22 cellular contexts compared by ENCODE assay signal in the genomic region with DNA sequence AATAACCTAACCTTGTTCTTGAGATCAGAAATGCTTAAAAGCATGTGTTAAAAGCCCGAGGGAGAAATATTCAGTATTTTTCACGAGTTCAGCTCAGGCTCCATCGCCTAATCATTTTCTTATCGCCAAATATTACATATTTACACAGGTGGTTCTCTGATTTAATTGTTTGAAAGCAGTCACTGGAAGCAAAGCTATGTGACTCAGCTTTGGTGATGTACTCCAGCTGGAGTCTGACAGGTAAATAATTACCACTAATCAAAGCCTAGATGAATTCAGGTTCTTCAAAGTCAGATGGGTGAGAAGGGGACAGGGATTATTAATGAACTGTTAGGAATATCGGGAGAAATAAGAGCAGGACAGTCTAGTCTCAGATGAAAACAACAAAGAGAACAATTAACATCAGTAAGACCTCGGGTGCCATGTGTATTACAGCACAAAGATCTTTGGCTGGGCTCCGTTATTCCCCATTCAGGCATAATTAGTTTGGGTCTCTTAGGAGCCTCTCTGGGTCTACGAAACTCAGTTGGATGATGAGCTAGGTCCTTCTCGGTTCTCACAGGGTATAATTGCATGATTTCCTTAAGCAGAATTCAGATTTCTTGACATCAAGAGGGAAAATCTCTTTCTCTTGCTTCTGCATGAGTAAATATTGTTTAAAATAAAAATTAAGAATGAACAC.
DNase-seq lines count a peak whose midpoint lies in the region; ATAC-seq, FAIRE-seq and TF ChIP-seq lines count a peak whose summit lies in the region.
"Had no signal": no experiment of that assay in that cellular context is flagged by ENCODE, and none has a peak within 500 bp of the region (broad histone marks: within the 10 kb centered on the region; RNA-seq: fewer than 3 reads in every experiment).

No MANE protein-coding gene starts in this region.

- DNase-seq in DMS79 treated with DMSO at 0.1 percent for 48 hours (lab: John Stamatoyannopoulos, UW) (peak; percentile 53), NCI-H146 (lab: John Stamatoyannopoulos, UW) (peak; percentile 53), pancreas (peak in 2 of 6 donors; percentile 19 to 20), EL (no peak), cerebellum (ENCODE audit: low spot score) (no peak)
- DNase-seq in stimulated activated naive CD8-positive, alpha-beta T cell treated with anti-CD3 and anti-CD28 coated beads, Interleukin-15, amount 100 ng/mL, for 72 hours, result no peak
- DNase-seq: activated T-cell treated with anti-CD3 and anti-CD28 coated beads, Interleukin-2, amount 50 U/mL, for 48 hours; GM23248; NCI-H1092 treated with DMSO at 0.1 percent for 48 hours; NCI-H446 treated with DMSO at 0.1 percent for 48 hours; nephron progenitor cell; PC-3; sigmoid colon; stimulated activated CD4-positive, alpha-beta T cell treated with anti-CD3 and anti-CD28 coated beads, Interleukin-4, amount 100 ng/mL, for 1 hour had no signal

- no peak for TF ChIP-seq CTCF in pancreas (IDR thresholded peaks at IDR 0.05)

- ATAC-seq in pancreas (peak; percentile 90 to 93 (median 91)), HG03469 (IDR thresholded peaks at IDR 0.05; ENCODE audit: unreplicated experiment) (no peak)
- no peak for ATAC-seq in stimulated activated naive CD8-positive, alpha-beta T cell treated with anti-CD3 and anti-CD28 coated beads, Interleukin-15, amount 100 ng/mL, for 72 hours
- ATAC-seq: PC-3 had no signal

- no peak overlapping the region for H3K4me3 Mint-ChIP-seq in stimulated activated naive CD8-positive, alpha-beta T cell treated with anti-CD3 and anti-CD28 coated beads, Interleukin-15, amount 100 ng/mL, for 72 hours
- H3K4me3 Mint-ChIP-seq: activated naive CD8-positive, alpha-beta T cell; nephron progenitor cell had no signal

- H3K9me3 ChIP-seq in endocrine pancreas (ENCODE audit: control insufficient read depth, low read length), result no peaks in the 10 kb centered on the region
- H3K9me3 ChIP-seq in pancreas, result no peaks in the 10 kb centered on the region
- H3K9me3 ChIP-seq: breast epithelium, sigmoid colon, suprapubic skin had no signal

- H3K9me3 Mint-ChIP-seq in stimulated activated naive CD8-positive, alpha-beta T cell treated with anti-CD3 and anti-CD28 coated beads, Interleukin-15, amount 100 ng/mL, for 72 hours, result peaks cover 11 to 14% of the 10 kb centered on the region in 2 donors
- H3K9me3 Mint-ChIP-seq: nephron progenitor cell had no signal

- no peaks in the 10 kb centered on the region for H3K27me3 ChIP-seq in endocrine pancreas (ENCODE audit: control insufficient read depth, insufficient read depth, low read length)
- H3K27me3 ChIP-seq in pancreas, result no peaks in the 10 kb centered on the region
- H3K27me3 ChIP-seq: breast epithelium, sigmoid colon, suprapubic skin had no signal

- H3K27ac ChIP-seq in pancreas, result no peak overlapping the region
- H3K27ac ChIP-seq: breast epithelium, GM23248, KMS-11, suprapubic skin had no signal

- FAIRE-seq in pancreas (lab: Jason Lieb, UNC), result no peak
- FAIRE-seq: TTC549 had no signal

- no peak overlapping the region for H3K27ac Mint-ChIP-seq in stimulated activated naive CD8-positive, alpha-beta T cell treated with anti-CD3 and anti-CD28 coated beads, Interleukin-15, amount 100 ng/mL, for 72 hours
- H3K27ac Mint-ChIP-seq: activated naive CD8-positive, alpha-beta T cell; nephron progenitor cell had no signal

- H3K4me3 ChIP-seq in endocrine pancreas (ENCODE audit: control insufficient read depth, insufficient read depth, low read length) (peak overlapping the region; percentile 31), pancreas (no peak overlapping the region)
- H3K4me3 ChIP-seq: breast epithelium, GM23248, lung, sigmoid colon, suprapubic skin had no signal

- H3K27me3 Mint-ChIP-seq in stimulated activated naive CD8-positive, alpha-beta T cell treated with anti-CD3 and anti-CD28 coated beads, Interleukin-15, amount 100 ng/mL, for 72 hours, result no peaks in the 10 kb centered on the region
- H3K27me3 Mint-ChIP-seq: activated naive CD8-positive, alpha-beta T cell had no signal

- H3K4me1 Mint-ChIP-seq in stimulated activated naive CD8-positive, alpha-beta T cell treated with anti-CD3 and anti-CD28 coated beads, Interleukin-15, amount 100 ng/mL, for 72 hours, result no peaks in the 10 kb centered on the region

- H3K36me3 ChIP-seq in endocrine pancreas (ENCODE audit: control insufficient read depth, insufficient read depth, low read length) (no peaks in the 10 kb centered on the region), pancreas (no peaks in the 10 kb centered on the region)
- H3K36me3 ChIP-seq: breast epithelium, sigmoid colon, suprapubic skin had no signal

- no peak overlapping the region for H3K9ac ChIP-seq in endocrine pancreas (ENCODE audit: control insufficient read depth, insufficient read depth, low read length)
- H3K9ac ChIP-seq: GM23248, KMS-11 had no signal

- whole genome bisulfite sequencing in pancreas, 2 donors, result 18 to 21% methylated on average over 9 of the region's 9 CpGs

- intact Hi-C loops in pancreas (cut with DNase I), result no loop called here

- H3K4me1 ChIP-seq in endocrine pancreas (ENCODE audit: control insufficient read depth, insufficient read depth, low read length) (peaks cover 17% of the 10 kb centered on the region), pancreas (peaks cover 6 to 24% (median 17%) of the 10 kb centered on the region in 3 donors)
- H3K4me1 ChIP-seq: breast epithelium had no signal

Comparison
In these comparisons a context has a peak if more than half of its experiments do, and no peak if none do; other contexts are left out.
1. DNase-seq: peak in DMS79 treated with DMSO at 0.1 percent for 48 hours (single experiment) and NCI-H146 (single experiment); none in EL (single experiment), stimulated activated naive CD8-positive, alpha-beta T cell treated with anti-CD3 and anti-CD28 coated beads, Interleukin-15, amount 100 ng/mL, for 72 hours (0 of 2) and cerebellum (single experiment).
2. ATAC-seq: peak in pancreas (4 of 4); none in stimulated activated naive CD8-positive, alpha-beta T cell treated with anti-CD3 and anti-CD28 coated beads, Interleukin-15, amount 100 ng/mL, for 72 hours (single experiment) and HG03469 (single experiment).